In genomic region chr1:8889925-8890785, GRCh38 we compare ENCODE assay signal across 8 cellular contexts. TPM values are rescaled to one million over a fixed set of nuclear protein-coding genes. Genes with fewer than 3 reads are reported as not detected.
A peak's percentile ranks its signal among the peaks of the same experiment; 100 is the strongest.
DNase-seq lines count a peak whose midpoint lies in the region; FAIRE-seq and TF ChIP-seq lines count a peak whose summit lies in the region.

No MANE protein-coding gene starts in this region.

- peak; percentile 37 for DNase-seq in DMS153 (lab: John Stamatoyannopoulos, UW)
- DNase-seq in RCC 7860 (ENCODE audit: low spot score), result no peak
- peak; percentile 92 to 93 for DNase-seq in fibroblast of lung (ENCODE audit: low read depth in 2 of 2)
- peak; percentile 54 for DNase-seq in occipital lobe (lab: John Stamatoyannopoulos, UW)
- DNase-seq in HUDEP-2 (lab: John Stamatoyannopoulos, UW; ENCODE audit: unreplicated experiment in 76 of 76), result no peak
- no peak for DNase-seq in activated CD4-positive, alpha-beta memory T cell treated with anti-CD3 and anti-CD28 coated beads, Interleukin-2, amount 10 ng/mL, durations not matched to agents 7 days and 5 days
- no peak for DNase-seq in NCI-H1436 (lab: John Stamatoyannopoulos, UW)
- no peak for DNase-seq in central memory CD4-positive, alpha-beta T cell

- H3K9ac ChIP-seq in fibroblast of lung (ENCODE audit: insufficient read depth, low read length), result peak overlapping the region; percentile 62

- H3K9me3 ChIP-seq in fibroblast of lung (ENCODE audit: control insufficient read depth, insufficient read depth, low read depth, low read length), result no peaks in the 10 kb centered on the region

- no peaks in the 10 kb centered on the region for H3K79me2 ChIP-seq in fibroblast of lung (ENCODE audit: control insufficient read depth, insufficient read depth, low read length)

- peak overlapping the region in 3 of 4 experiments; percentile 27 to 54 (median 32) for H3K4me3 ChIP-seq in fibroblast of lung (replicated peaks in 1 of 4; ENCODE audit: control extremely low read depth in 1 of 4, insufficient read depth in 1 of 4, low read depth in 3 of 4, low read length in 4 of 4)

- no peak for TF ChIP-seq CTCF in fibroblast of lung (conservative IDR thresholded peaks at IDR 0.05 in 1 of 2, IDR thresholded peaks at IDR 0.05 in 1 of 2; ENCODE audit: low read depth in 1 of 2, low read length in 2 of 2)

- no peak overlapping the region for H2AFZ ChIP-seq in fibroblast of lung (ENCODE audit: low read length)

- H3K27me3 ChIP-seq in fibroblast of lung (ENCODE audit: control insufficient read depth, insufficient read depth, low read length), result no peaks in the 10 kb centered on the region

- peak; percentile 38 for FAIRE-seq in RCC 7860 (lab: Jason Lieb, UNC)

- no peak overlapping the region for H3K4me3 Mint-ChIP-seq in activated CD4-positive, alpha-beta memory T cell treated with anti-CD3 and anti-CD28 coated beads, Interleukin-2, amount 10 ng/mL, durations not matched to agents 7 days and 5 days

- H3K4me1 ChIP-seq in fibroblast of lung (ENCODE audit: control insufficient read depth, extremely low read depth, insufficient read depth, low read length), result peaks cover 6% of the 10 kb centered on the region

- no peak overlapping the region for H3K27ac Mint-ChIP-seq in activated CD4-positive, alpha-beta memory T cell treated with anti-CD3 and anti-CD28 coated beads, Interleukin-2, amount 10 ng/mL, durations not matched to agents 7 days and 5 days

- POLR2A ChIA-PET in activated CD4-positive, alpha-beta memory T cell treated with anti-CD3 and anti-CD28 coated beads, Interleukin-2, amount 10 ng/mL, durations not matched to agents 7 days and 5 days (lab: Charles Lee), result no interaction called here

- peak overlapping the region; percentile 95 for H3K4me2 ChIP-seq in fibroblast of lung (ENCODE audit: extremely low read depth, insufficient read depth, low read length)

- peaks cover 8% of the 10 kb centered on the region for H3K4me1 Mint-ChIP-seq in activated CD4-positive, alpha-beta memory T cell treated with anti-CD3 and anti-CD28 coated beads, Interleukin-2, amount 10 ng/mL, durations not matched to agents 7 days and 5 days

- H4K20me1 ChIP-seq in fibroblast of lung (ENCODE audit: control insufficient read depth, extremely low read depth, insufficient read depth, low read length), result no peaks in the 10 kb centered on the region

- CTCF ChIA-PET in activated CD4-positive, alpha-beta memory T cell treated with anti-CD3 and anti-CD28 coated beads, Interleukin-2, amount 10 ng/mL, durations not matched to agents 7 days and 5 days (lab: Charles Lee), result interaction anchor here (1.3 kb wide), 1 partner anchor 115 kb away, joined by 3 read pairs; no protein-coding TSS in a partner anchor

- peak overlapping the region; percentile 75 for H3K27ac ChIP-seq in fibroblast of lung (ENCODE audit: insufficient read depth, low read length)

- no peaks in the 10 kb centered on the region for H3K36me3 Mint-ChIP-seq in activated CD4-positive, alpha-beta memory T cell treated with anti-CD3 and anti-CD28 coated beads, Interleukin-2, amount 10 ng/mL, durations not matched to agents 7 days and 5 days (ENCODE audit: low read depth)

- no peaks in the 10 kb centered on the region for H3K36me3 ChIP-seq in fibroblast of lung (ENCODE audit: control insufficient read depth, insufficient read depth, low read length)

- H3K27me3 Mint-ChIP-seq in activated CD4-positive, alpha-beta memory T cell treated with anti-CD3 and anti-CD28 coated beads, Interleukin-2, amount 10 ng/mL, durations not matched to agents 7 days and 5 days, result peaks cover 4% of the 10 kb centered on the region

- no peaks in the 10 kb centered on the region for H3K9me3 Mint-ChIP-seq in activated CD4-positive, alpha-beta memory T cell treated with anti-CD3 and anti-CD28 coated beads, Interleukin-2, amount 10 ng/mL, durations not matched to agents 7 days and 5 days

RNA-seq across cellular contexts. Expression of gene ENO1, which starts 11.7 kb away (rescaled TPM):
- total RNA-seq in fibroblast of lung (963 and 971 TPM in 2 replicates), occipital lobe (260 TPM)
- polyA plus RNA-seq in fibroblast of lung, result 1,177 and 1,629 TPM in 2 replicates
- 1,392 and 2,021 TPM in 2 replicates for polyA plus RNA-seq in fibroblast of lung (2012)
- 1,769 and 2,224 TPM in 2 replicates for polyA minus RNA-seq in fibroblast of lung (ENCODE audit: low replicate concordance)
- 1,000 to 10,000 TPM; 2,453 to 2,472 TPM for total RNA-seq in activated CD4-positive, alpha-beta memory T cell treated with anti-CD3 and anti-CD28 coated beads, Interleukin-2, amount 10 ng/mL, durations not matched to agents 7 days and 5 days

RNA-seq across cellular contexts. Expression of gene CA6, which starts 55.5 kb away (rescaled TPM):
- total RNA-seq in fibroblast of lung (not detected in 2 replicates), occipital lobe (not detected)
- polyA plus RNA-seq in fibroblast of lung, result not detected in 2 replicates
- not detected in 2 replicates for polyA plus RNA-seq in fibroblast of lung (2012)
- polyA minus RNA-seq in fibroblast of lung (ENCODE audit: low replicate concordance), result not detected in 2 replicates
- under 1 TPM in 1 of 2 experiments, not detected in 1; 0.18 TPM for total RNA-seq in activated CD4-positive, alpha-beta memory T cell treated with anti-CD3 and anti-CD28 coated beads, Interleukin-2, amount 10 ng/mL, durations not matched to agents 7 days and 5 days

Comparison
In these comparisons a context has a peak if more than half of its experiments do, and no peak if none do; other contexts are left out.
1. DNase-seq: peak in DMS153 (single experiment), fibroblast of lung (2 of 2) and occipital lobe (single experiment); none in RCC 7860 (single experiment), HUDEP-2 (0 of 76), activated CD4-positive, alpha-beta memory T cell treated with anti-CD3 and anti-CD28 coated beads, Interleukin-2, amount 10 ng/mL, durations not matched to agents 7 days and 5 days (single experiment), NCI-H1436 (single experiment) and central memory CD4-positive, alpha-beta T cell (single experiment).